In the genomic region with DNA sequence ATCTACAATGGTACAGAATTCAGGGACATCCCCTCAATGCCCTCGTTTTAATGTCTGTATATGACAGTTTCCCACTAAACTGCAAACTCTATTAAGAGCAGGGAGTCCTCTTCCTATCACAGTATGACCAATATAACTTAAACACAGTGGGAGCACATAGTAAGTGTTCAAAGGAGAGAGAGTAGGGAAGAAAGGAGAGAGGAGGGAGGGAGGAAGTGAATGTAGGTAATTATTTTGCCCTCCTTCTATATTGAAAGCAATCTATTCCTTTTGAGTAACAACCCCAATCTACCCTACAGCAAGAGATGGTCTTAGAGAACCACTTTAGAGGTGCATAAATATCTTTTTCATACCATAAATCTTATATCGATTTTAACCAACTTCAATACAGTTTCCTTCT, we compare ENCODE assay signal across 18 cellular contexts.
"Had no signal": no experiment of that assay in that cellular context is flagged by ENCODE, and none has a peak within 500 bp of the region (broad histone marks: within the 10 kb centered on the region; RNA-seq: fewer than 3 reads in every experiment).

No MANE protein-coding gene starts in this region.

- ATAC-seq: esophagus mucosa, left cardiac atrium, T-cell, upper lobe of right lung had no signal

- DNase-seq: activated CD4-positive, alpha-beta T cell treated with anti-CD3 and anti-CD28 coated beads, Interleukin-2, amount 50 U/mL, for 1 hour; activated CD8-positive, alpha-beta memory T cell treated with anti-CD3 and anti-CD28 coated beads, Interleukin-2, amount 50 U/mL, for 48 hours; activated effector memory CD4-positive, alpha-beta T cell treated with anti-CD3 and anti-CD28 coated beads, Interleukin-2, amount 50 U/mL, for 16 hours; immature natural killer cell; left cardiac atrium; naive B cell; retina; T-cell; T1000; upper lobe of right lung had no signal

- H3K4me3 Mint-ChIP-seq: immature natural killer cell, T-cell had no signal

- H3K27me3 ChIP-seq: cardiac muscle cell, neutrophil, suprapubic skin, upper lobe of right lung had no signal

- H3K27me3 Mint-ChIP-seq: T-cell had no signal

- H3K4me1 Mint-ChIP-seq: immature natural killer cell had no signal

- H3K4me1 ChIP-seq: suprapubic skin, upper lobe of right lung had no signal

- H3K9me3 ChIP-seq: neutrophil, upper lobe of right lung had no signal

- H3K4me3 ChIP-seq: cardiac muscle cell, lung, SK-N-MC, skin epidermis, suprapubic skin, upper lobe of right lung had no signal

- H3K27ac Mint-ChIP-seq: immature natural killer cell, T-cell had no signal

- H3K27ac ChIP-seq: cardiac muscle cell, neutrophil, SK-N-MC, skin epidermis, suprapubic skin, upper lobe of right lung, VCaP had no signal

- H3K36me3 ChIP-seq: cardiac muscle cell, neutrophil, suprapubic skin, upper lobe of right lung had no signal
